ENCODE assay signal across 1 cellular context in genomic region chr2:47099712-47100111, GRCh38. TPM values are rescaled to one million over a fixed set of nuclear protein-coding genes. Genes with fewer than 3 reads are reported as not detected.
"Had no signal": no experiment of that assay in that cellular context is flagged by ENCODE, and none has a peak within 500 bp of the region (broad histone marks: within the 10 kb centered on the region; RNA-seq: fewer than 3 reads in every experiment).

No MANE protein-coding gene starts in this region.

RNA-seq across cellular contexts. Expression of gene STPG4, which starts 55.4 kb away (rescaled TPM):
- total RNA-seq: G401 had no signal
